In genomic region chr1:2213576-2214505, GRCh38 we compare ENCODE assay signal across 11 cellular contexts. TPM values are rescaled to one million over a fixed set of nuclear protein-coding genes. Genes with fewer than 3 reads are reported as not detected.
DNase-seq lines count a peak whose midpoint lies in the region; ATAC-seq and TF ChIP-seq lines count a peak whose summit lies in the region.
"Had no signal": no experiment of that assay in that cellular context is flagged by ENCODE, and none has a peak within 500 bp of the region (broad histone marks: within the 10 kb centered on the region; RNA-seq: fewer than 3 reads in every experiment).

No MANE protein-coding gene starts in this region.

- H3K27ac Mint-ChIP-seq in CD14-positive monocyte = no peak overlapping the region

- TF ChIP-seq POLR2A in breast epithelium (IDR thresholded peaks at IDR 0.05) = no peak

- H3K4me3 Mint-ChIP-seq in CD14-positive monocyte = no peak overlapping the region

- no peaks in the 10 kb centered on the region for H3K36me3 ChIP-seq in breast epithelium

- H3K27me3 Mint-ChIP-seq in CD14-positive monocyte (ENCODE audit: low read depth in 3 of 3) = peaks cover 12 to 26% (median 19%) of the 10 kb centered on the region in 3 donors

- peaks cover 0 to 2% (median under 1%) of the 10 kb centered on the region in 7 donors for H3K9me3 Mint-ChIP-seq in CD14-positive monocyte

- no peaks in the 10 kb centered on the region for H3K27me3 ChIP-seq in breast epithelium

- ATAC-seq in GM21526 (IDR thresholded peaks at IDR 0.05; ENCODE audit: low FRiP score, unreplicated experiment) (no peak), HG03175 (IDR thresholded peaks at IDR 0.05; ENCODE audit: unreplicated experiment) (no peak)

- H3K27ac ChIP-seq in breast epithelium = peak overlapping the region; percentile 92 to 94

- no peak for TF ChIP-seq CTCF in breast epithelium (IDR thresholded peaks at IDR 0.05)
- TF ChIP-seq CTCF in retinal pigment epithelial cell (conservative IDR thresholded peaks at IDR 0.05; ENCODE audit: low read depth, low read length) = no peak
- no peak for TF ChIP-seq CTCF in CD14-positive monocyte (IDR thresholded peaks at IDR 0.05)

- H3K4me3 ChIP-seq in breast epithelium (peak overlapping the region; percentile 28 to 60 (median 41)), retinal pigment epithelial cell (ENCODE audit: low read length) (no peak overlapping the region)

- H3K4me1 ChIP-seq in breast epithelium = peaks cover 18 to 24% of the 10 kb centered on the region in 2 donors

- DNase-seq in Daoy (ENCODE audit: low read depth) (peak; percentile 66), breast epithelium (ENCODE audit: low spot score in 2 of 2) (peak in 1 of 2 donors; percentile 84), hippocampal formation (lab: John Stamatoyannopoulos, UW) (peak; percentile 24 to 36), retinal pigment epithelial cell (ENCODE audit: low read depth) (peak; percentile 62), CD14-positive monocyte (ENCODE audit: low spot score) (no peak), DMS153 treated with DMSO at 0.1 percent for 48 hours (lab: John Stamatoyannopoulos, UW; ENCODE audit: unreplicated experiment) (no peak)
- DNase-seq: DND-41; NCI-H2107; stimulated activated naive CD4-positive, alpha-beta T cell had no signal

- H3K4me1 Mint-ChIP-seq in CD14-positive monocyte = peaks cover 15% of the 10 kb centered on the region

- no peaks in the 10 kb centered on the region for H3K9me3 ChIP-seq in breast epithelium

- H3K36me3 Mint-ChIP-seq in CD14-positive monocyte = no peaks in the 10 kb centered on the region

- intact Hi-C loops in breast epithelium (cut with DNase I; ENCODE audit: low total_unique reads) = no loop called here
- intact Hi-C loops in CD14-positive monocyte (cut with micrococcal nuclease) = no loop called here

RNA-seq across cellular contexts. Expression of gene SKI, which starts 14.3 kb away (rescaled TPM):
- 3.3 and 5.3 TPM in 2 replicates for total RNA-seq in Daoy (2014; rRNA removed; shearing (Covaris generic))
- 10 to 100 TPM; 22.1 to 33.8 (median 26.7) TPM for total RNA-seq in breast epithelium
- polyA plus RNA-seq in CD14-positive monocyte = under 1 TPM; 0.20 to 0.25 TPM

RNA-seq across cellular contexts. Expression of gene FAAP20, which starts 19.3 kb away (rescaled TPM):
- 26.3 and 28.7 TPM in 2 replicates for total RNA-seq in Daoy (2014; rRNA removed; shearing (Covaris generic))
- total RNA-seq in breast epithelium = 10 to 100 TPM; 28.6 to 33.1 (median 29.9) TPM
- 10 to 100 TPM; 35.1 to 49.3 TPM for polyA plus RNA-seq in CD14-positive monocyte

Comparison
In these comparisons a context has a peak if more than half of its experiments do, and no peak if none do; other contexts are left out.
1. DNase-seq: peak in Daoy (single experiment), hippocampal formation (2 of 2) and retinal pigment epithelial cell (single experiment); none in CD14-positive monocyte (single experiment) and DMS153 treated with DMSO at 0.1 percent for 48 hours (single experiment).